8 cellular contexts compared by ENCODE assay signal in the genomic region with DNA sequence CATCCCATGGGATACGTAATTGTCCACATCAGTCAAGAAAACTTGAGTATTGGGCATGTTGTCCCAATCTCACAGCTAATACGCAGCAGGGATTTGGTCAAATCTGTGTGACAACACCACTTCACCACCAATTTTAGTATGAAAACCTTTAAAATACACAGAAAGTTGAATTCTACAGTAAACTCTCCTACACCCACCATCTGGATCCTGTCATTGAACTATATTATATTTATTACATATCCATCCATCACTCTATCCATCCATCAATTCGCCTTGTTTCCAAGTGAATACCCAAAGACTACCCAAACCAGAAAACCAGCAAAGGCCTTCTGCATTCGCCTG. TPM values are rescaled to one million over a fixed set of nuclear protein-coding genes. Genes with fewer than 3 reads are reported as not detected.
A peak's percentile ranks its signal among the peaks of the same experiment; 100 is the strongest.
DNase-seq lines count a peak whose midpoint lies in the region; ATAC-seq and TF ChIP-seq lines count a peak whose summit lies in the region.

No MANE protein-coding gene starts in this region.

- H3K36me3 Mint-ChIP-seq in activated T-cell treated with anti-CD3 and anti-CD28 coated beads, Interleukin-2, amount 50 U/mL, for 4 hours (ENCODE audit: insufficient read depth): no peaks in the 10 kb centered on the region

- 45% methylated on average over 4 of the region's 4 CpGs for WGBS in liver

- no peak for TF ChIP-seq CTCF in liver (IDR thresholded peaks at IDR 0.05; ENCODE audit: low read depth, low read length, missing input control)
- TF ChIP-seq CTCF in tibial artery (IDR thresholded peaks at IDR 0.05): no peak

- H3K4me3 ChIP-seq in adipocyte (ENCODE audit: low read length) (peak overlapping the region; percentile 98), liver (ENCODE audit: low read depth in 1 of 3, low read length in 3 of 3) (peak overlapping the region in 2 of 3 donors; percentile 74 to 89), tibial artery (peak overlapping the region; percentile 89 to 92), H7 (ENCODE audit: insufficient read depth, low read depth, low read length) (no peak overlapping the region)

- no peak for ATAC-seq in activated T-cell treated with anti-CD3 and anti-CD28 coated beads, Interleukin-2, amount 50 U/mL, for 4 hours
- ATAC-seq in GM21786 (IDR thresholded peaks at IDR 0.05; ENCODE audit: unreplicated experiment): no peak

- H3K36me3 ChIP-seq in adipocyte (ENCODE audit: control insufficient read depth, insufficient read depth, low read length, severe bottlenecking) (no peaks in the 10 kb centered on the region), liver (ENCODE audit: control insufficient read depth in 4 of 4, insufficient read depth in 3 of 4, low read depth in 1 of 4, low read length in 3 of 4) (no peaks in the 10 kb centered on the region), tibial artery (no peaks in the 10 kb centered on the region), H7 (replicated peaks; ENCODE audit: control insufficient read depth, insufficient read depth, low read length) (no peaks in the 10 kb centered on the region)

- H3K4me1 ChIP-seq in adipocyte (ENCODE audit: control insufficient read depth, insufficient read depth, low read length) (peaks cover 31% of the 10 kb centered on the region), liver (ENCODE audit: control insufficient read depth in 4 of 4, insufficient read depth in 4 of 4, low read length in 3 of 4) (peaks cover 6 to 50% (median 29%) of the 10 kb centered on the region in 4 donors), tibial artery (peaks cover 0 to 54% (median 33%) of the 10 kb centered on the region in 4 donors)

- TF ChIP-seq RAD21 in liver (IDR thresholded peaks at IDR 0.05): no peak

- H3K9me3 Mint-ChIP-seq in activated T-cell treated with anti-CD3 and anti-CD28 coated beads, Interleukin-2, amount 50 U/mL, for 4 hours: no peaks in the 10 kb centered on the region

- no peak for DNase-seq in activated T-cell treated with anti-CD3 and anti-CD28 coated beads, Interleukin-2, amount 50 U/mL, for 4 hours
- DNase-seq in activated T-cell treated with anti-CD3 and anti-CD28 coated beads, Interleukin-2, amount 50 U/mL, for 1 hour: no peak
- DNase-seq in adipocyte (ENCODE audit: low read depth) (no peak), tibial artery (no peak), KG1 (lab: John Stamatoyannopoulos, UW) (no peak), H7 (no peak)

- no peaks in the 10 kb centered on the region for H3K27me3 ChIP-seq in adipocyte (replicated peaks; ENCODE audit: control insufficient read depth, insufficient read depth, low read length)
- no peaks in the 10 kb centered on the region for H3K27me3 ChIP-seq in liver (ENCODE audit: control insufficient read depth in 4 of 4, insufficient read depth in 4 of 4, low read length in 3 of 4)
- H3K27me3 ChIP-seq in tibial artery: no peaks in the 10 kb centered on the region
- H3K27me3 ChIP-seq in H7 (ENCODE audit: control insufficient read depth, insufficient read depth, low read length): no peaks in the 10 kb centered on the region

- H3K27me3 Mint-ChIP-seq in activated T-cell treated with anti-CD3 and anti-CD28 coated beads, Interleukin-2, amount 50 U/mL, for 4 hours (ENCODE audit: low read depth): no peaks in the 10 kb centered on the region

- H3K27ac ChIP-seq in liver (ENCODE audit: low read depth in 1 of 2, low read length in 2 of 2): peak overlapping the region; percentile 93 to 96
- peak overlapping the region; percentile 90 to 91 for H3K27ac ChIP-seq in tibial artery

- peak overlapping the region; percentile 97 for H3K4me3 Mint-ChIP-seq in activated T-cell treated with anti-CD3 and anti-CD28 coated beads, Interleukin-2, amount 50 U/mL, for 4 hours

- intact Hi-C loops in tibial artery (cut with DNase I; ENCODE audit: low total_unique reads): no loop called here

- H3K9me3 ChIP-seq in adipocyte (ENCODE audit: control insufficient read depth, low read length): no peaks in the 10 kb centered on the region
- no peaks in the 10 kb centered on the region for H3K9me3 ChIP-seq in liver (ENCODE audit: control insufficient read depth in 4 of 4, low read length in 3 of 4)
- H3K9me3 ChIP-seq in tibial artery: no peaks in the 10 kb centered on the region

- peaks cover 38% of the 10 kb centered on the region for H3K4me1 Mint-ChIP-seq in activated T-cell treated with anti-CD3 and anti-CD28 coated beads, Interleukin-2, amount 50 U/mL, for 4 hours (ENCODE audit: low read depth)

- peak overlapping the region; percentile 96 for H3K9ac ChIP-seq in adipocyte (ENCODE audit: low read length)
- H3K9ac ChIP-seq in liver (ENCODE audit: low read depth in 1 of 2, low read length in 2 of 2): peak overlapping the region in 1 of 2 donors; percentile 33

TF ChIP-seq in liver, 16 proteins besides CTCF, POLR2A, EP300 and RAD21:
- TF ChIP-seq HNF4A (conservative IDR thresholded peaks at IDR 0.05): peak in 1 of 2 donors; percentile 1
- peak; percentile 2 for TF ChIP-seq TAF1 (conservative IDR thresholded peaks at IDR 0.05)
- TF ChIP-seq YY1 (IDR thresholded peaks at IDR 0.05): no peak
- TF ChIP-seq RXRA (IDR thresholded peaks at IDR 0.05): peak in 1 of 2 donors; percentile 0
- TF ChIP-seq, protein P1, sequence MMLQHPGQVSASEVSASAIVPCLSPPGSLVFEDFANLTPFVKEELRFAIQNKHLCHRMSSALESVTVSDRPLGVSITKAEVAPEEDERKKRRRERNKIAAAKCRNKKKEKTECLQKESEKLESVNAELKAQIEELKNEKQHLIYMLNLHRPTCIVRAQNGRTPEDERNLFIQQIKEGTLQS (IDR thresholded peaks at IDR 0.05): no peak

RNA-seq across cellular contexts. Expression of a gene that starts 0.8 kb away (rescaled TPM):
- 1 to 10 TPM; 2.0 to 2.9 (median 2.5) TPM for total RNA-seq in activated T-cell treated with anti-CD3 and anti-CD28 coated beads, Interleukin-2, amount 50 U/mL, for 4 hours
- total RNA-seq in liver: 1 to 10 TPM; 4.1 to 5.7 TPM
- 10 to 100 TPM in 1 of 2 donors, 1 to 10 TPM in 1; 2.8 to 10.4 TPM for polyA plus RNA-seq in liver
- 5.2 and 9.8 TPM in 2 replicates for total RNA-seq in H7 (2014; rRNA removed; shearing (Covaris generic))

RNA-seq across cellular contexts. Expression of a gene that starts 1.0 kb away (rescaled TPM):
- total RNA-seq in activated T-cell treated with anti-CD3 and anti-CD28 coated beads, Interleukin-2, amount 50 U/mL, for 4 hours: 10 to 100 TPM; 24.8 to 28.1 (median 26.6) TPM
- 1 to 10 TPM; 5.9 to 6.3 TPM for total RNA-seq in liver
- 1 to 10 TPM; 3.6 to 7.1 TPM for polyA plus RNA-seq in liver
- 2.9 and 3.6 TPM in 2 replicates for total RNA-seq in H7 (2014; rRNA removed; shearing (Covaris generic))

RNA-seq across cellular contexts. Expression of a gene that starts 28.1 kb away (rescaled TPM):
- 1 to 10 TPM; 1.4 to 2.1 (median 2.0) TPM for total RNA-seq in activated T-cell treated with anti-CD3 and anti-CD28 coated beads, Interleukin-2, amount 50 U/mL, for 4 hours
- total RNA-seq in liver: 1 to 10 TPM in 1 of 2 donors, under 1 TPM in 1; 0.70 to 2.3 TPM
- 1 to 10 TPM in 1 of 2 donors, under 1 TPM in 1; 0.48 to 2.1 TPM for polyA plus RNA-seq in liver
- 0.63 and 1.2 TPM in 2 replicates for total RNA-seq in H7 (2014; rRNA removed; shearing (Covaris generic))

RNA-seq across cellular contexts. Expression of a gene that starts 28.3 kb away (rescaled TPM):
- total RNA-seq in activated T-cell treated with anti-CD3 and anti-CD28 coated beads, Interleukin-2, amount 50 U/mL, for 4 hours: 10 to 100 TPM; 43.9 to 45.4 (median 45.1) TPM
- total RNA-seq in liver: 10 to 100 TPM; 12.8 to 28.1 TPM
- polyA plus RNA-seq in liver: 10 to 100 TPM in 1 of 2 donors, 1 to 10 TPM in 1; 8.3 to 13.9 TPM
- total RNA-seq in H7 (2014; rRNA removed; shearing (Covaris generic)): 67.2 and 81.3 TPM in 2 replicates
